8 cellular contexts compared by ENCODE assay signal in the genomic region with DNA sequence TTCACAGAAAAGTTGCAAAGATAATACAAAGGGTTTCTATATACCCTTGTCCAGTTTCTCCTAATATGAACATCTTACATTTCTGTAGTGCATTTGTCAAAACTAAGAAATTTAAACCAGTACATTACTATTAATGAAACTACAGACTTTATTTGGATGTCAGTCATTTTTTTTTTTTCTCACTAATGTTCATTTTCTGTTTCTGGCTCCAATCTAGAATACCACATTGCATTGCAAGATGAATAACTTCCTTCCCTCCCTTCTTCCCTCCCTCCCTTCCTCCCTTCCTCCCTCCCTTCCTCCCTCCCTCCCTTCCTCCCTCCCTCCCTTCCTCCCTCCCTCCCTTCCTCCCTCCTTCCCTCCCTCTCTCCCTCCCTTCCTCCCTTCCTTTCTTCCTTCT.
"Had no signal": no experiment of that assay in that cellular context is flagged by ENCODE, and none has a peak within 500 bp of the region (broad histone marks: within the 10 kb centered on the region; RNA-seq: fewer than 3 reads in every experiment).

No MANE protein-coding gene starts in this region.

- ATAC-seq: GM12878 had no signal

- H3K4me3 ChIP-seq: GM12878 had no signal

- DNase-seq: GDM1, GF-D8 had no signal

- FAIRE-seq: G401.6, GM12878, GM12891, GM12892, GM18507, GM19239 had no signal
